ENCODE assay signal across 8 cellular contexts in genomic region chr1:155139895-155140629, GRCh38. TPM values are rescaled to one million over a fixed set of nuclear protein-coding genes. Genes with fewer than 3 reads are reported as not detected.
DNase-seq lines count a peak whose midpoint lies in the region; ATAC-seq, FAIRE-seq and TF ChIP-seq lines count a peak whose summit lies in the region.

A gene with protein sequence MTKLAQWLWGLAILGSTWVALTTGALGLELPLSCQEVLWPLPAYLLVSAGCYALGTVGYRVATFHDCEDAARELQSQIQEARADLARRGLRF (minus strand): TSS chr1:155140531. CDS start chr1:155140240, 291 bp downstream.

- no peaks in the 10 kb centered on the region for H3K27me3 ChIP-seq in keratinocyte (ENCODE audit: control insufficient read depth, extremely low read depth, insufficient read depth, low read length)

- peak within 1 kb of the TSS; percentile 97 for H3K9ac ChIP-seq in keratinocyte (ENCODE audit: control insufficient read depth, extremely low read depth, insufficient read depth, low read length)

- peak within 1 kb of the TSS; percentile 69 for H2AFZ ChIP-seq in keratinocyte (ENCODE audit: control insufficient read depth, low read length)

- no peaks in the 10 kb centered on the region for H3K9me3 Mint-ChIP-seq in central memory CD8-positive, alpha-beta T cell

- peaks cover 18% of the 10 kb centered on the region for H3K4me1 ChIP-seq in keratinocyte (ENCODE audit: control insufficient read depth, extremely low read depth, insufficient read depth, low read length)

- no peaks in the 10 kb centered on the region for H3K9me3 ChIP-seq in keratinocyte (ENCODE audit: control insufficient read depth, low read depth, low read length)

- peak within 1 kb of the TSS; percentile 70 to 98 (median 95) for H3K4me3 ChIP-seq in keratinocyte (ENCODE audit: control insufficient read depth in 2 of 3, extremely low read depth in 1 of 3, insufficient read depth in 2 of 3, low read depth in 1 of 3, low read length in 3 of 3)

- peak; percentile 83 to 89 for DNase-seq in NCI-H446 (lab: John Stamatoyannopoulos, UW)
- DNase-seq in central memory CD8-positive, alpha-beta T cell (ENCODE audit: low spot score in 2 of 2): peak; percentile 69 to 72
- DNase-seq in keratinocyte (ENCODE audit: low read depth, low spot score): no peak
- peak; percentile 70 to 84 for DNase-seq in stimulated activated CD4-positive, alpha-beta T cell treated with anti-CD3 and anti-CD28 coated beads, Interleukin-15, amount 100 ng/mL, for 1 hour (ENCODE audit: low read depth in 1 of 2, low spot score in 1 of 2)

- peak within 1 kb of the TSS; percentile 80 for H3K4me2 ChIP-seq in keratinocyte (ENCODE audit: control insufficient read depth, extremely low read depth, insufficient read depth, low read depth, low read length)

- peaks cover 36% of the 10 kb centered on the region for H3K4me1 Mint-ChIP-seq in central memory CD8-positive, alpha-beta T cell

- dilution Hi-C loops in keratinocyte (cut with MboI; ENCODE audit: extremely low pct_ligation_motif_present, low sequenced_read_pairs): no loop called here

- peak within 1 kb of the TSS; percentile 99 for H3K27ac ChIP-seq in 22Rv1
- peak within 1 kb of the TSS; percentile 94 for H3K27ac ChIP-seq in keratinocyte (ENCODE audit: control insufficient read depth, insufficient read depth, low read length)

- H3K79me2 ChIP-seq in keratinocyte (ENCODE audit: control insufficient read depth, insufficient read depth, low read length): peaks cover 29% of the 10 kb centered on the region

- peaks cover 5 to 16% of the 10 kb centered on the region in 2 experiments for H3K36me3 ChIP-seq in keratinocyte (ENCODE audit: control insufficient read depth in 2 of 2, extremely low read depth in 1 of 2, insufficient read depth in 2 of 2, low read length in 2 of 2)

- H3K36me3 Mint-ChIP-seq in central memory CD8-positive, alpha-beta T cell (ENCODE audit: insufficient read depth): peaks cover 9% of the 10 kb centered on the region

- H3K27me3 Mint-ChIP-seq in central memory CD8-positive, alpha-beta T cell: peaks cover under 1% of the 10 kb centered on the region

- no peaks in the 10 kb centered on the region for H3K9me1 ChIP-seq in keratinocyte (ENCODE audit: control insufficient read depth, extremely low read depth, insufficient read depth, low read length)

- peak within 1 kb of the TSS; percentile 85 for H3K27ac Mint-ChIP-seq in central memory CD8-positive, alpha-beta T cell (ENCODE audit: low read depth)

- no peak for FAIRE-seq in keratinocyte (lab: Jason Lieb, UNC)

- H3K4me3 Mint-ChIP-seq in central memory CD8-positive, alpha-beta T cell: peak within 1 kb of the TSS; percentile 89

- ATAC-seq in GM18867 (IDR thresholded peaks at IDR 0.05; ENCODE audit: unreplicated experiment) (peak; percentile 63), HG03159 (IDR thresholded peaks at IDR 0.05; ENCODE audit: unreplicated experiment) (peak; percentile 79)
- ATAC-seq in activated CD4-positive, CD25-positive, alpha-beta regulatory T cell treated with anti-CD3 and anti-CD28 coated beads, Interleukin-2, amount 50 U/mL, for 24 hours: peak; percentile 77 to 82
- peak; percentile 66 for ATAC-seq in central memory CD8-positive, alpha-beta T cell (replicated peaks; ENCODE audit: extremely low read depth, poor library complexity, severe bottlenecking)

- TF ChIP-seq CTCF in 22Rv1 (IDR thresholded peaks at IDR 0.05) (no peak), keratinocyte (optimal IDR thresholded peaks at IDR 0.05 in 1 of 3, IDR thresholded peaks at IDR 0.05 in 1 of 3, conservative IDR thresholded peaks at IDR 0.05 in 1 of 3; ENCODE audit: extremely low read depth in 1 of 3, insufficient read depth in 2 of 3, low read length in 3 of 3) (no peak)

- no peaks in the 10 kb centered on the region for H4K20me1 ChIP-seq in keratinocyte (ENCODE audit: control insufficient read depth, extremely low read depth, insufficient read depth, low read length)

RNA-seq across cellular contexts. Expression of the gene that starts here (rescaled TPM):
- 29.3 to 54.9 TPM (median 32.3 TPM) in 3 replicates for polyA plus RNA-seq in keratinocyte
- polyA plus RNA-seq in keratinocyte (2011; ENCODE audit: low read depth): 5.5 TPM
- polyA plus RNA-seq in keratinocyte (2011; cell fraction: cytosol; rRNA removed): 44.6 and 131 TPM in 2 replicates
- 38.4 and 63.2 TPM in 2 replicates for polyA plus RNA-seq in keratinocyte (2011; cell fraction: nucleus; rRNA removed)
- polyA plus RNA-seq in keratinocyte (2012; ENCODE audit: low replicate concordance): 57.3 and 108 TPM in 2 replicates
- 10.1 to 39.8 TPM (median 11.9 TPM) in 3 replicates for polyA minus RNA-seq in keratinocyte
- polyA minus RNA-seq in keratinocyte (2011; cell fraction: cytosol; rRNA and poly(A)+ RNA removed): 46.8 TPM
- 4.3 and 8.0 TPM in 2 replicates for polyA minus RNA-seq in keratinocyte (2011; cell fraction: nucleus; rRNA and poly(A)+ RNA removed)
